8 cellular contexts compared by ENCODE assay signal in genomic region chr17:81870155-81870977, GRCh38. TPM values are rescaled to one million over a fixed set of nuclear protein-coding genes. Genes with fewer than 3 reads are reported as not detected.
DNase-seq lines count a peak whose midpoint lies in the region; ATAC-seq and TF ChIP-seq lines count a peak whose summit lies in the region.

No MANE protein-coding gene starts in this region.

- peak overlapping the region; percentile 83 to 100 for H3K27ac ChIP-seq in coronary artery
- H3K27ac ChIP-seq in suprapubic skin: peak overlapping the region; percentile 99

- peak; percentile 75 for DNase-seq in NCI-H82 (lab: John Stamatoyannopoulos, UW)
- DNase-seq in NCI-H82 treated with DMSO at 0.1 percent for 48 hours (lab: John Stamatoyannopoulos, UW; ENCODE audit: unreplicated experiment): no peak
- peak in 3 of 5 donors; percentile 25 to 71 (median 42) for DNase-seq in T-helper 1 cell
- DNase-seq in coronary artery (ENCODE audit: low spot score): no peak
- DNase-seq in lung microvascular endothelial cell (ENCODE audit: low read depth in 2 of 2): peak; percentile 67 to 69
- DNase-seq in suprapubic skin (ENCODE audit: low spot score in 2 of 2): peak in 1 of 2 donors; percentile 78
- DNase-seq in NCI-H1105 treated with DMSO at 0.1 percent for 48 hours (lab: John Stamatoyannopoulos, UW): no peak

- no peaks in the 10 kb centered on the region for H3K9me3 ChIP-seq in suprapubic skin

- H3K36me3 ChIP-seq in suprapubic skin: peaks cover 22% of the 10 kb centered on the region

- peak; percentile 7 for ATAC-seq in HG03103 (IDR thresholded peaks at IDR 0.05; ENCODE audit: low read depth, unreplicated experiment)

- H3K4me3 ChIP-seq in coronary artery (peak overlapping the region; percentile 90), suprapubic skin (peak overlapping the region; percentile 82)

- no peak for TF ChIP-seq POLR2A in suprapubic skin (IDR thresholded peaks at IDR 0.05)

- no peak for TF ChIP-seq EP300 in suprapubic skin (IDR thresholded peaks at IDR 0.05)

- TF ChIP-seq CTCF in coronary artery (IDR thresholded peaks at IDR 0.05) (no peak), suprapubic skin (IDR thresholded peaks at IDR 0.05) (no peak)

- peaks cover 64% of the 10 kb centered on the region for H3K4me1 ChIP-seq in suprapubic skin

- WGBS in suprapubic skin: 7% methylated on average over 18 of the region's 64 CpGs

- no peaks in the 10 kb centered on the region for H3K27me3 ChIP-seq in suprapubic skin

RNA-seq across cellular contexts. Expression of gene ARHGDIA, which starts 0.8 kb away (rescaled TPM):
- total RNA-seq in lung microvascular endothelial cell: 91.7 and 92.9 TPM in 2 replicates
- 100 to 1,000 TPM; 157 to 202 (median 180) TPM for total RNA-seq in suprapubic skin

RNA-seq across cellular contexts. Expression of gene P4HB, which starts 10.0 kb away (rescaled TPM):
- 504 and 688 TPM in 2 replicates for total RNA-seq in lung microvascular endothelial cell
- total RNA-seq in suprapubic skin: 1,000 to 10,000 TPM in 1 of 4 donors, 100 to 1,000 TPM in 3; 521 to 1,041 (median 898) TPM

RNA-seq across cellular contexts. Expression of gene ALYREF, which starts 21.0 kb away (rescaled TPM):
- total RNA-seq in lung microvascular endothelial cell (107 and 136 TPM in 2 replicates), suprapubic skin (100 to 1,000 TPM in 2 of 4 donors, 10 to 100 TPM in 2; 43.0 to 110 (median 96.3) TPM)

RNA-seq across cellular contexts. Expression of gene ANAPC11, which starts 21.2 kb away (rescaled TPM):
- 102 and 112 TPM in 2 replicates for total RNA-seq in lung microvascular endothelial cell
- 100 to 1,000 TPM in 3 of 4 donors, 10 to 100 TPM in 1; 73.7 to 135 (median 121) TPM for total RNA-seq in suprapubic skin

RNA-seq across cellular contexts. Expression of gene NPB, which starts 31.7 kb away (rescaled TPM):
- total RNA-seq in lung microvascular endothelial cell (under 0.01 TPM in 1 of 2 replicates, not detected in the other), suprapubic skin (under 1 TPM in 1 of 4 donors, not detected in 3; 0.40 TPM)

Comparison
In these comparisons a context has a peak if more than half of its experiments do, and no peak if none do; other contexts are left out.
1. DNase-seq: peak in NCI-H82 (single experiment), T-helper 1 cell (3 of 5) and lung microvascular endothelial cell (2 of 2); none in NCI-H82 treated with DMSO at 0.1 percent for 48 hours (single experiment), coronary artery (single experiment) and NCI-H1105 treated with DMSO at 0.1 percent for 48 hours (single experiment).